In the genomic region with DNA sequence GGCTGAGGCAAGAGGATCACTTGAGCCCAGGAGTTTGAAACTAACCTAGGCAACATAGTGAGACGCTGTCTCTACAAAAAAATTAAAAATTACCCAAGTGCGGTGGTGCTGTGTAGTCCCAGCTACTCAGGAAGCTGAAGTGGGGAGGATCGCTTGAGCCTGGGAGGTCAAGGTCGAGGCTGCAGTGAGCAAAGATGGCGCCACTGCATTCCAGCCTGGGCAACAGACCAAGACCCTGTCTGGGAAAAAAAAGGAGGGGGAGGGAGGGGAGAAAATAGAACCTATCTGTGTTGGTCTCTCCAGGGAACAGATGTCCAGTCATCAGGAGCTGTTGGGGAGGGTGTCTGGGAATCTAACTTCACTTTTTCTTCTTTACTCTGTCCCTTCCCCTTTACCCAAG, we compare ENCODE assay signal across 21 cellular contexts.
"Had no signal": no experiment of that assay in that cellular context is flagged by ENCODE, and none has a peak within 500 bp of the region (broad histone marks: within the 10 kb centered on the region; RNA-seq: fewer than 3 reads in every experiment).

No MANE protein-coding gene starts in this region.

- H3K4me3 ChIP-seq: gastroesophageal sphincter, lung, prostate gland, right lobe of liver, smooth muscle cell, stomach, upper lobe of left lung had no signal

- H3K36me3 ChIP-seq: brain microvascular endothelial cell, gastroesophageal sphincter, prostate gland, right lobe of liver, stomach, upper lobe of left lung had no signal

- ATAC-seq: activated CD8-positive, alpha-beta memory T cell treated with anti-CD3 and anti-CD28 coated beads, Interleukin-2, amount 10 ng/mL, durations not matched to agents 7 days and 5 days; esophagus mucosa; gastroesophageal sphincter had no signal

- H3K4me3 Mint-ChIP-seq: activated CD4-positive, alpha-beta memory T cell treated with anti-CD3 and anti-CD28 coated beads, Interleukin-2, amount 10 ng/mL, durations not matched to agents 7 days and 5 days; activated CD8-positive, alpha-beta memory T cell treated with anti-CD3 and anti-CD28 coated beads, Interleukin-2, amount 10 ng/mL, durations not matched to agents 7 days and 5 days; activated naive CD4-positive, alpha-beta T cell treated with anti-CD3 and anti-CD28 coated beads for 36 hours; immature natural killer cell had no signal

- DNase-seq: activated CD4-positive, alpha-beta memory T cell treated with anti-CD3 and anti-CD28 coated beads, Interleukin-2, amount 10 ng/mL, durations not matched to agents 7 days and 5 days; activated CD4-positive, alpha-beta T cell treated with anti-CD3 and anti-CD28 coated beads for 48 hours; activated CD4-positive, CD25-positive, alpha-beta regulatory T cell; activated CD8-positive, alpha-beta memory T cell treated with anti-CD3 and anti-CD28 coated beads, Interleukin-2, amount 10 ng/mL, durations not matched to agents 7 days and 5 days; activated naive CD4-positive, alpha-beta T cell treated with anti-CD3 and anti-CD28 coated beads for 36 hours; aorta; brain microvascular endothelial cell; cortex of kidney; immature natural killer cell; kidney glomerular epithelial cell; midbrain; right lobe of liver; SK-N-SH; stimulated activated CD4-positive, alpha-beta T cell treated with anti-CD3 and anti-CD28 coated beads, Interleukin-4, amount 100 ng/mL, for 1 hour; stomach; upper lobe of left lung had no signal

- H3K4me1 Mint-ChIP-seq: activated CD4-positive, alpha-beta memory T cell treated with anti-CD3 and anti-CD28 coated beads, Interleukin-2, amount 10 ng/mL, durations not matched to agents 7 days and 5 days; activated CD8-positive, alpha-beta memory T cell treated with anti-CD3 and anti-CD28 coated beads, Interleukin-2, amount 10 ng/mL, durations not matched to agents 7 days and 5 days had no signal

- H3K9me3 ChIP-seq: gastroesophageal sphincter, prostate gland, right lobe of liver, SK-N-SH, stomach, upper lobe of left lung had no signal

- H3K27ac ChIP-seq: brain microvascular endothelial cell, gastroesophageal sphincter, prostate gland, right lobe of liver, stomach, upper lobe of left lung had no signal

- H3K27me3 ChIP-seq: brain microvascular endothelial cell, gastroesophageal sphincter, right lobe of liver, stomach, upper lobe of left lung had no signal

- H3K9ac ChIP-seq: SK-N-SH had no signal

- H3K4me1 ChIP-seq: gastroesophageal sphincter, prostate gland, right lobe of liver, stomach, upper lobe of left lung had no signal

- H3K9me3 Mint-ChIP-seq: activated CD4-positive, alpha-beta memory T cell treated with anti-CD3 and anti-CD28 coated beads, Interleukin-2, amount 10 ng/mL, durations not matched to agents 7 days and 5 days; immature natural killer cell had no signal

- H3K27ac Mint-ChIP-seq: activated CD4-positive, alpha-beta memory T cell treated with anti-CD3 and anti-CD28 coated beads, Interleukin-2, amount 10 ng/mL, durations not matched to agents 7 days and 5 days; activated CD8-positive, alpha-beta memory T cell treated with anti-CD3 and anti-CD28 coated beads, Interleukin-2, amount 10 ng/mL, durations not matched to agents 7 days and 5 days; activated naive CD4-positive, alpha-beta T cell treated with anti-CD3 and anti-CD28 coated beads for 36 hours; immature natural killer cell had no signal
